34 cellular contexts compared by ENCODE assay signal in the genomic region with DNA sequence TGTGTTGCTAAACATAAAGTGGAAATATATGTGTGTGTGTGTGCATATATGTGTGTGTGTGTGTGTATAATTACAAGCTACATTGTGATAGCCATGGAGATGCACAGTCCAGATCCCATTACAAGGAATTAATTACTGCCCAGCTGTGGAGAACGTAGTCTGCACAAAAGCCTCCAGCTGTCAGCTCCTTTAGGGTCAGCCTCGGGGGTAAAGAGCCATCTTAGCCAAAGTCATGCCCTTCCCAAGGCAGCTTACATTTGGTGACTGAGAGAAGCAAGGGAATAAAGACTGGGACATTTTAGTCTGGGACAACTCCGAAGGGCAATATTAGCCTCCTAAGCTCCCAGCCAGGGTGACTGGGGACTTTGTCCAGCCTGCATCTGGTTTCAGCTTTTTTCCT. TPM values are rescaled to one million over a fixed set of nuclear protein-coding genes. Genes with fewer than 3 reads are reported as not detected.
DNase-seq lines count a peak whose midpoint lies in the region; ATAC-seq, FAIRE-seq and TF ChIP-seq lines count a peak whose summit lies in the region.
"Had no signal": no experiment of that assay in that cellular context is flagged by ENCODE, and none has a peak within 500 bp of the region (broad histone marks: within the 10 kb centered on the region; RNA-seq: fewer than 3 reads in every experiment).

No MANE protein-coding gene starts in this region.

- no peaks in the 10 kb centered on the region for H4K20me1 ChIP-seq in SK-N-SH (ENCODE audit: insufficient read depth)

- WGBS in SK-N-SH (ENCODE audit: low lambda C conversion rate): 53% methylated on average over 3 of the region's 3 CpGs

- H2AFZ ChIP-seq in SK-N-SH (ENCODE audit: low read depth): no peak overlapping the region

- H3K4me3 ChIP-seq in SK-N-SH (ENCODE audit: low read depth in 2 of 2, low read length in 1 of 2): no peak overlapping the region
- H3K4me3 ChIP-seq: ascending aorta, cardiac muscle cell, colonic mucosa, K562, MG63, right lobe of liver had no signal

- CTCF ChIA-PET in SK-N-SH (lab: Yijun Ruan, JAX): interaction anchor here (1.0 to 1.3 kb wide), 2 partner anchors 12 to 37 kb away, joined by 3 to 5 read pairs; no protein-coding TSS in a partner anchor

- no peak for TF ChIP-seq EP300 in SK-N-SH (IDR thresholded peaks at IDR 0.05; ENCODE audit: borderline replicate concordance in 1 of 2, low read depth in 1 of 2, low read length in 1 of 2)

- no peak overlapping the region for H3K4me3 Mint-ChIP-seq in glutamatergic neuron (ENCODE audit: unreplicated experiment)
- H3K4me3 Mint-ChIP-seq: activated naive CD8-positive, alpha-beta T cell treated with anti-CD3 and anti-CD28 coated beads, Interleukin-2, amount 10 ng/mL, durations not matched to agents 7 days and 5 days; CD8-positive, alpha-beta memory T cell; stimulated activated memory B cell treated with anti-CD40 and anti-IgM and Interleukin-4, amounts not matched to agents 10 μg/mL and 1 μg/mL and 100 μg/mL, for 72 hours had no signal

- no peak overlapping the region for H3K9ac ChIP-seq in SK-N-SH

- H3K27ac Mint-ChIP-seq in glutamatergic neuron (ENCODE audit: unreplicated experiment): peak overlapping the region; percentile 50
- H3K27ac Mint-ChIP-seq: activated naive CD8-positive, alpha-beta T cell treated with anti-CD3 and anti-CD28 coated beads, Interleukin-2, amount 10 ng/mL, durations not matched to agents 7 days and 5 days; CD8-positive, alpha-beta memory T cell; progenitor cell of endocrine pancreas; stimulated activated memory B cell treated with anti-CD40 and anti-IgM and Interleukin-4, amounts not matched to agents 10 μg/mL and 1 μg/mL and 100 μg/mL, for 72 hours had no signal

- H3K9me3 ChIP-seq in SK-N-SH: no peaks in the 10 kb centered on the region
- H3K9me3 ChIP-seq: ascending aorta, colonic mucosa, MG63, right lobe of liver had no signal

- no peaks in the 10 kb centered on the region for H3K27me3 ChIP-seq in SK-N-SH (ENCODE audit: insufficient read depth)
- H3K27me3 ChIP-seq: ascending aorta, cardiac muscle cell, colonic mucosa, right lobe of liver had no signal

- ATAC-seq in SK-N-SH treated with all-trans-retinoic acid at 6 μM for 48 hours (no peak), HG03457 (IDR thresholded peaks at IDR 0.05; ENCODE audit: unreplicated experiment) (no peak)
- ATAC-seq in stimulated activated naive CD8-positive, alpha-beta T cell treated with anti-CD3 and anti-CD28 coated beads, Interleukin-15, Interleukin-2, amounts not matched to agents 100 U/mL and 50 U/mL, for 24 hours: no peak
- ATAC-seq: K562; left cardiac atrium; right lobe of liver; stimulated activated memory B cell treated with anti-CD40 and anti-IgM and Interleukin-4, amounts not matched to agents 10 μg/mL and 1 μg/mL and 100 μg/mL, for 72 hours had no signal

- in situ Hi-C loops in GM13977 (cut with MboI; ENCODE audit: low pct_unique_long_range_greater_than_20kb, low sequenced_read_pairs, unreplicated experiment): no loop called here

- no peaks in the 10 kb centered on the region; a peak in 1 of 4 replicates for H3K4me1 ChIP-seq in SK-N-SH (ENCODE audit: control insufficient read depth in 1 of 2, insufficient read depth in 2 of 2, low read depth in 1 of 2, low read length in 1 of 2)
- H3K4me1 ChIP-seq: ascending aorta, colonic mucosa, right lobe of liver had no signal

- peaks cover 8% of the 10 kb centered on the region for H3K4me1 Mint-ChIP-seq in glutamatergic neuron (ENCODE audit: low read depth, unreplicated experiment)
- H3K4me1 Mint-ChIP-seq: activated naive CD8-positive, alpha-beta T cell treated with anti-CD3 and anti-CD28 coated beads, Interleukin-2, amount 10 ng/mL, durations not matched to agents 7 days and 5 days; stimulated activated memory B cell treated with anti-CD40 and anti-IgM and Interleukin-4, amounts not matched to agents 10 μg/mL and 1 μg/mL and 100 μg/mL, for 72 hours had no signal

- H3K9me2 ChIP-seq in SK-N-SH: no peaks in the 10 kb centered on the region

- H3K36me3 ChIP-seq in SK-N-SH (replicated peaks in 1 of 2; ENCODE audit: control insufficient read depth in 1 of 2, insufficient read depth in 2 of 2, low read length in 1 of 2): no peaks in the 10 kb centered on the region
- H3K36me3 ChIP-seq: ascending aorta, cardiac muscle cell, colonic mucosa, MG63, right lobe of liver had no signal

- TF ChIP-seq CTCF in SK-N-SH (IDR thresholded peaks at IDR 0.05) (no peak), glutamatergic neuron (IDR thresholded peaks at IDR 0.05; ENCODE audit: partially characterized antibody, unreplicated experiment) (no peak), GM13977 (IDR thresholded peaks at IDR 0.05; ENCODE audit: extremely low read depth, insufficient read depth, missing control alignments) (no peak)

- DNase-seq in SK-N-SH: peak; percentile 24
- DNase-seq in NCI-H69 (lab: John Stamatoyannopoulos, UW): peak; percentile 97
- DNase-seq in glutamatergic neuron: peak; percentile 27
- DNase-seq in stimulated activated naive CD8-positive, alpha-beta T cell treated with anti-CD3 and anti-CD28 coated beads, Interleukin-15, Interleukin-2, amounts not matched to agents 100 U/mL and 50 U/mL, for 24 hours: no peak
- no peak for DNase-seq in GM13977 (ENCODE audit: low spot score)
- DNase-seq in RCC 7860 (ENCODE audit: low spot score): no peak
- DNase-seq: activated CD4-positive, alpha-beta T cell treated with anti-CD3 and anti-CD28 coated beads for 48 hours; activated CD8-positive, alpha-beta memory T cell treated with anti-CD3 and anti-CD28 coated beads for 24 hours; activated effector memory CD4-positive, alpha-beta T cell treated with anti-CD3 and anti-CD28 coated beads, Interleukin-2, amount 50 U/mL, for 16 hours; activated naive CD8-positive, alpha-beta T cell treated with anti-CD3 and anti-CD28 coated beads, Interleukin-2, amount 10 ng/mL, durations not matched to agents 7 days and 5 days; CD8-positive, alpha-beta memory T cell; colonic mucosa; effector memory CD4-positive, alpha-beta T cell; erythroblast; left cardiac atrium; mammary epithelial cell; MG63; NCI-H1105 treated with DMSO at 0.1 percent for 48 hours; NCI-H2107; NCI-H510A; right lobe of liver; stimulated activated CD4-positive, alpha-beta T cell treated with anti-CD3 and anti-CD28 coated beads, Interleukin-4, amount 100 ng/mL, for 4 hours had no signal

- no peak for FAIRE-seq in RCC 7860 (lab: Jason Lieb, UNC)
- FAIRE-seq: G401.6, GM19239, K562, urothelium cell line had no signal

- H3K27ac ChIP-seq in SK-N-SH (ENCODE audit: low read depth in 2 of 2, low read length in 1 of 2): no peak overlapping the region
- H3K27ac ChIP-seq: ascending aorta, cardiac muscle cell, colonic mucosa, right lobe of liver, RWPE1, VCaP had no signal

- H3K36me3 Mint-ChIP-seq in glutamatergic neuron (ENCODE audit: unreplicated experiment): no peaks in the 10 kb centered on the region
- H3K36me3 Mint-ChIP-seq: activated naive CD8-positive, alpha-beta T cell treated with anti-CD3 and anti-CD28 coated beads, Interleukin-2, amount 10 ng/mL, durations not matched to agents 7 days and 5 days; CD8-positive, alpha-beta memory T cell; stimulated activated memory B cell treated with anti-CD40 and anti-IgM and Interleukin-4, amounts not matched to agents 10 μg/mL and 1 μg/mL and 100 μg/mL, for 72 hours had no signal

- TF ChIP-seq RAD21 in SK-N-SH (IDR thresholded peaks at IDR 0.05; ENCODE audit: low read length): no peak

- H3K79me2 ChIP-seq in SK-N-SH (ENCODE audit: insufficient read depth): peaks cover 5% of the 10 kb centered on the region; the same call in 1 of the 2 replicates

- H3F3A ChIP-seq in SK-N-SH (replicated peaks; ENCODE audit: insufficient read depth): no peaks in the 10 kb centered on the region

- no peak overlapping the region for H3K4me2 ChIP-seq in SK-N-SH

- H3K27me3 Mint-ChIP-seq in glutamatergic neuron (ENCODE audit: unreplicated experiment): peaks cover 3% of the 10 kb centered on the region
- H3K27me3 Mint-ChIP-seq: progenitor cell of endocrine pancreas had no signal

- H3K9me3 Mint-ChIP-seq in glutamatergic neuron (ENCODE audit: unreplicated experiment): peaks cover 6% of the 10 kb centered on the region
- H3K9me3 Mint-ChIP-seq: activated naive CD8-positive, alpha-beta T cell treated with anti-CD3 and anti-CD28 coated beads, Interleukin-2, amount 10 ng/mL, durations not matched to agents 7 days and 5 days; CD8-positive, alpha-beta memory T cell; stimulated activated memory B cell treated with anti-CD40 and anti-IgM and Interleukin-4, amounts not matched to agents 10 μg/mL and 1 μg/mL and 100 μg/mL, for 72 hours had no signal

- POLR2A ChIA-PET in SK-N-SH (lab: Yijun Ruan, JAX): no interaction called here

TF ChIP-seq in SK-N-SH, 30 proteins besides CTCF, POLR2A, EP300 and RAD21:
- no peak for TF ChIP-seq SMC3 (IDR thresholded peaks at IDR 0.05; ENCODE audit: low read depth, low read length)
- no peak for TF ChIP-seq RFX5 (IDR thresholded peaks at IDR 0.05; ENCODE audit: low read length)

TF ChIP-seq in SK-N-SH treated with all-trans-retinoic acid at 6 μM for 48 hours, 23 proteins besides CTCF, POLR2A, EP300 and RAD21 (continues in another document):
- TF ChIP-seq ZC3H10 (CRISPR knock-in tag; IDR thresholded peaks at IDR 0.05) (no peak), ISL1 (CRISPR knock-in tag; IDR thresholded peaks at IDR 0.05) (no peak), ZNF565 (CRISPR knock-in tag; conservative IDR thresholded peaks at IDR 0.05; ENCODE audit: low read depth) (no peak), ESRRG (CRISPR knock-in tag; IDR thresholded peaks at IDR 0.05) (no peak), TOX (CRISPR knock-in tag; IDR thresholded peaks at IDR 0.05; ENCODE audit: borderline replicate concordance) (no peak), CSDC2 (CRISPR knock-in tag; IDR thresholded peaks at IDR 0.05) (no peak)

RNA-seq across cellular contexts. Expression of gene FOCAD, which starts 21.9 kb away (rescaled TPM):
- polyA plus RNA-seq in SK-N-SH (2012; rRNA removed): 15.8 and 18.5 TPM in 2 replicates
- polyA plus RNA-seq in SK-N-SH (2012; cell fraction: cytosol; rRNA removed): 13.4 and 13.6 TPM in 2 replicates
- polyA plus RNA-seq in SK-N-SH (2012; cell fraction: nucleus; rRNA removed): 23.2 and 35.4 TPM in 2 replicates
- 104 TPM for total RNA-seq in glutamatergic neuron (ENCODE audit: unreplicated experiment)

RNA-seq across cellular contexts. Expression of gene MLLT3, which starts 39.9 kb away (rescaled TPM):
- 3.9 and 6.2 TPM in 2 replicates for polyA plus RNA-seq in SK-N-SH (2012; rRNA removed)
- 6.6 and 7.2 TPM in 2 replicates for polyA plus RNA-seq in SK-N-SH (2012; cell fraction: cytosol; rRNA removed)
- polyA plus RNA-seq in SK-N-SH (2012; cell fraction: nucleus; rRNA removed): 1.5 and 2.8 TPM in 2 replicates
- total RNA-seq in glutamatergic neuron (ENCODE audit: unreplicated experiment): 11.7 TPM

Comparison
In these comparisons a context has a peak if more than half of its experiments do, and no peak if none do; other contexts are left out.
1. DNase-seq: peak in SK-N-SH (single experiment), NCI-H69 (single experiment) and glutamatergic neuron (single experiment); none in stimulated activated naive CD8-positive, alpha-beta T cell treated with anti-CD3 and anti-CD28 coated beads, Interleukin-15, Interleukin-2, amounts not matched to agents 100 U/mL and 50 U/mL, for 24 hours (single experiment), GM13977 (single experiment) and RCC 7860 (single experiment).